In genomic region chr3:123084738-123085237, GRCh38 we compare ENCODE assay signal across 12 cellular contexts. TPM values are rescaled to one million over a fixed set of nuclear protein-coding genes. Genes with fewer than 3 reads are reported as not detected.
DNase-seq lines count a peak whose midpoint lies in the region; ATAC-seq and TF ChIP-seq lines count a peak whose summit lies in the region.
"Had no signal": no experiment of that assay in that cellular context is flagged by ENCODE, and none has a peak within 500 bp of the region (broad histone marks: within the 10 kb centered on the region; RNA-seq: fewer than 3 reads in every experiment).

No MANE protein-coding gene starts in this region.

- H2AFZ ChIP-seq in parathyroid adenoma = peak overlapping the region; percentile 50

- peak overlapping the region; percentile 67 for H3K27ac Mint-ChIP-seq in T-helper 17 cell
- no peak overlapping the region for H3K27ac Mint-ChIP-seq in activated naive CD8-positive, alpha-beta T cell treated with anti-CD3 and anti-CD28 coated beads for 36 hours

- H3K4me3 ChIP-seq in fibroblast of the aortic adventitia (ENCODE audit: low read depth, low read length) (no peak overlapping the region), parathyroid adenoma (ENCODE audit: low read depth, low read length) (no peak overlapping the region)

- H3K79me2 ChIP-seq in parathyroid adenoma = peaks cover 18% of the 10 kb centered on the region

- peaks cover 26% of the 10 kb centered on the region for H3K4me1 ChIP-seq in parathyroid adenoma

- TF ChIP-seq CTCF in fibroblast of the aortic adventitia (IDR thresholded peaks at IDR 0.05; ENCODE audit: insufficient read depth, low read length) (no peak), parathyroid adenoma (IDR thresholded peaks at IDR 0.05) (no peak)

- H3K27me3 ChIP-seq in parathyroid adenoma (ENCODE audit: control insufficient read depth, insufficient read depth, low read length) = no peaks in the 10 kb centered on the region

- peak overlapping the region; percentile 39 for H3K4me2 ChIP-seq in parathyroid adenoma (ENCODE audit: low read length)

- peak overlapping the region; percentile 26 for H3K27ac ChIP-seq in parathyroid adenoma

- peaks cover 32% of the 10 kb centered on the region for H3K4me1 Mint-ChIP-seq in T-helper 17 cell
- peaks cover 42% of the 10 kb centered on the region for H3K4me1 Mint-ChIP-seq in activated naive CD8-positive, alpha-beta T cell treated with anti-CD3 and anti-CD28 coated beads for 36 hours

- peaks cover 3% of the 10 kb centered on the region for H3K36me3 Mint-ChIP-seq in T-helper 17 cell (ENCODE audit: low read depth)
- peaks cover 4% of the 10 kb centered on the region for H3K36me3 Mint-ChIP-seq in activated naive CD8-positive, alpha-beta T cell treated with anti-CD3 and anti-CD28 coated beads for 36 hours

- peak; percentile 40 for DNase-seq in HCEC 1CT
- DNase-seq in T-helper 17 cell = no peak
- peak; percentile 28 for DNase-seq in fibroblast of the aortic adventitia (ENCODE audit: low read depth)
- no peak for DNase-seq in UCSD-AML1 (lab: John Stamatoyannopoulos, UW; ENCODE audit: unreplicated experiment)
- DNase-seq in activated naive CD8-positive, alpha-beta T cell treated with anti-CD3 and anti-CD28 coated beads for 36 hours = no peak
- DNase-seq in amygdala (lab: John Stamatoyannopoulos, UW) = no peak
- DNase-seq: NCI-H1105; stimulated activated CD4-positive, alpha-beta T cell treated with anti-CD3 and anti-CD28 coated beads, Interleukin-12 subunit alpha, Interleukin-12 subunit beta, amount 100 ng/mL, for 4 hours; stimulated activated CD8-positive, alpha-beta memory T cell treated with anti-CD3 and anti-CD28 coated beads, Interleukin-4, amount 100 ng/mL, for 48 hours; SW 1271 had no signal

- H3K9me3 ChIP-seq in T-helper 17 cell (ENCODE audit: control insufficient read depth, low read length, poor library complexity, severe bottlenecking) = no peaks in the 10 kb centered on the region
- no peaks in the 10 kb centered on the region for H3K9me3 ChIP-seq in parathyroid adenoma (ENCODE audit: control insufficient read depth, low read length)

- no peaks in the 10 kb centered on the region for H3K27me3 Mint-ChIP-seq in T-helper 17 cell
- H3K27me3 Mint-ChIP-seq in activated naive CD8-positive, alpha-beta T cell treated with anti-CD3 and anti-CD28 coated beads for 36 hours = no peaks in the 10 kb centered on the region

- ATAC-seq in T-helper 17 cell = no peak
- ATAC-seq in HG02840 (IDR thresholded peaks at IDR 0.05; ENCODE audit: low FRiP score, unreplicated experiment) = no peak

- no peaks in the 10 kb centered on the region for H3K36me3 ChIP-seq in parathyroid adenoma (ENCODE audit: control insufficient read depth, insufficient read depth, low read length)

- H3K9me3 Mint-ChIP-seq in activated naive CD8-positive, alpha-beta T cell treated with anti-CD3 and anti-CD28 coated beads for 36 hours = no peaks in the 10 kb centered on the region

- peak overlapping the region; percentile 49 for H3K4me3 Mint-ChIP-seq in T-helper 17 cell
- H3K4me3 Mint-ChIP-seq in activated naive CD8-positive, alpha-beta T cell treated with anti-CD3 and anti-CD28 coated beads for 36 hours = no peak overlapping the region

- no peak overlapping the region for H3K9ac ChIP-seq in parathyroid adenoma

RNA-seq across cellular contexts. Expression of gene PDIA5, which starts 18.0 kb away (rescaled TPM):
- total RNA-seq in T-helper 17 cell (1 to 10 TPM; 4.6 to 6.2 TPM), fibroblast of the aortic adventitia (ENCODE audit: low replicate concordance) (43.9 and 59.1 TPM in 2 replicates)
- 10 to 100 TPM; 17.8 to 23.2 TPM for total RNA-seq in activated naive CD8-positive, alpha-beta T cell treated with anti-CD3 and anti-CD28 coated beads for 36 hours

RNA-seq across cellular contexts. Expression of gene SEMA5B, which starts 57.2 kb away (rescaled TPM):
- total RNA-seq in T-helper 17 cell (not detected), fibroblast of the aortic adventitia (ENCODE audit: low replicate concordance) (0.18 and 0.41 TPM in 2 replicates)
- not detected for total RNA-seq in activated naive CD8-positive, alpha-beta T cell treated with anti-CD3 and anti-CD28 coated beads for 36 hours

Comparison
In these comparisons a context has a peak if more than half of its experiments do, and no peak if none do; other contexts are left out.
1. DNase-seq: peak in HCEC 1CT (single experiment) and fibroblast of the aortic adventitia (single experiment); none in T-helper 17 cell (0 of 3), UCSD-AML1 (single experiment), activated naive CD8-positive, alpha-beta T cell treated with anti-CD3 and anti-CD28 coated beads for 36 hours (single experiment) and amygdala (0 of 56).